Comparison of ENCODE assay signal across 1 cellular context in the genomic region with DNA sequence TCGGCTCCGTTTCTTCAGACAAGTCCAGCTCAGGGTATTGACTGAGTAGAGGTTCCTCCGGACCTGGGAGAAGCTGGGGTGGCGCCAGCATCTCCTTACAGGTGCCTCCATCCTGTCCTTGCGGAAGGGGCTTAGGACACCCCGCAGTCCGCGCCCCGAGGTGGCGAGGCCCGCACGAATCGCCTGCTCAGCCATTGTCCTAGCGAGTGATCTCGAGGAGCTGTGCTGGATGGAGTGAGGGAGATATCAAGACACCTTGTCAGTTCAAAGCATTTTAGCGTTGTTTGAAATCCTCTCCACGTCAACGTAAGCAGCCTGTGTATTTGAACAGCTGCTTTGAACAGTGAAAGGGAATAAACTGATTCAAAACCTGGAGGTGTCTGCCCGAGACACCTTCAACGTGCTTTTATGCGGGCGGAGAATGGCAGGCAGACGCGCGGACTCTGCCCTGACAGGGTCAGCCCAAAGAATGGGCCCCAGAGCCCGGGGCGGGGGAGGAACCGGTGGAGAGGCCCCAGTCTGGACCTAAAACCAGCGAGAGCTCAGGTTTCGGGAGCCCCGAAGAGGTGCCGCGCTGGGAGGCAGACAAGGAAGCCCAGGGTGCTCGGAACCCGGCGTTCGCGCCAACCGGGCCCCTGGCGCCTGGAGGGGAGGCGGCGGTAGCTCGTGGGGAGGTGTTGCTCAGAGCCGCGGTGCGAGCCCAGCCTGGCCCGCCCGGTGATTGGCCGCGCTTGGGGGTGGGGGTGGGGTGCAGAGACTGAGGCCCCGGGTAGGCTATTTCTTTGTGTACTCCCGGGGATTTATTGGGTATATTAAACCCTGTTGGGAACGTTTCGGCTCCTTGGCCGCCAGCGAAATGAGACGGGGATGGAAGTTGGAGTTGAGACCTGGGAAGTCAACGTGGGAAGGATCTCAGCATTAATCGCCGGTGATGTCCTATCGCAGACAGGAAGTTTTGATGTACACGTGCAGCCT.
TF ChIP-seq lines count a peak whose summit lies in the region.

No MANE protein-coding gene starts in this region.

TF ChIP-seq in HEK293, 187 proteins besides CTCF, POLR2A, EP300 and RAD21 (continued from another document):
- TF ChIP-seq ZNF639 (tag by site-specific recombination; IDR thresholded peaks at IDR 0.05): no peak
TF ChIP-seq in HEK293: peak in this region for 1.
